In the genomic region with DNA sequence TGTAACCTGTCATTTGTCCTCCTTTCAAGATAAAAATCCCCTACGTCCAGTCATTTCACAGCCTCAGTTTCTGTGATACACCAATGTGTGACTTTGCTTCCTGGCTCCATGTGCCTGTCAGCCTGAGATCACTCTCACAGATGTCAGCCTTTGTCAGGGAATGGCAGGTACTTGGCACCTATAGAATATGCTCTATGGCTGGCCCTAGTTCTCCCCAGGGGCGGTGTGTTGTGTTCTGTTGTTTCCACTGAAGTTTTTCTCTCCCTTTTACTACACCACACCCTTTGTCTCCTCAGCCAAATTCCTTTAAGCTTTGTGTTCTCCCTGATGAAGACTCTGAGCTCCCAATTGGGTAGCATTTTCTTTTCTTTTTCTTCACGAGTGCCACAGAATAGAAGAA, we compare ENCODE assay signal across 2 cellular contexts.
TF ChIP-seq lines count a peak whose summit lies in the region.

No MANE protein-coding gene starts in this region.

TF ChIP-seq in GM23338, 12 proteins besides CTCF, POLR2A, EP300 and RAD21 (continues in another document):
- TF ChIP-seq ZNF462 (CRISPR knock-in tag; IDR thresholded peaks at IDR 0.05) = no peak
- no peak for TF ChIP-seq EZH2phosphoT487 (IDR thresholded peaks at IDR 0.05; ENCODE audit: unreplicated experiment)
- no peak for TF ChIP-seq POLR2AphosphoS5 (IDR thresholded peaks at IDR 0.05; ENCODE audit: low read depth)
- no peak for TF ChIP-seq ETS1 (IDR thresholded peaks at IDR 0.05)
- TF ChIP-seq STAT1 (IDR thresholded peaks at IDR 0.05; ENCODE audit: unreplicated experiment) = no peak
- TF ChIP-seq ZNF114 (CRISPR knock-in tag; IDR thresholded peaks at IDR 0.05) = no peak
- no peak for TF ChIP-seq EZH2 (IDR thresholded peaks at IDR 0.05; ENCODE audit: low read depth, unreplicated experiment)
- TF ChIP-seq, protein P1, sequence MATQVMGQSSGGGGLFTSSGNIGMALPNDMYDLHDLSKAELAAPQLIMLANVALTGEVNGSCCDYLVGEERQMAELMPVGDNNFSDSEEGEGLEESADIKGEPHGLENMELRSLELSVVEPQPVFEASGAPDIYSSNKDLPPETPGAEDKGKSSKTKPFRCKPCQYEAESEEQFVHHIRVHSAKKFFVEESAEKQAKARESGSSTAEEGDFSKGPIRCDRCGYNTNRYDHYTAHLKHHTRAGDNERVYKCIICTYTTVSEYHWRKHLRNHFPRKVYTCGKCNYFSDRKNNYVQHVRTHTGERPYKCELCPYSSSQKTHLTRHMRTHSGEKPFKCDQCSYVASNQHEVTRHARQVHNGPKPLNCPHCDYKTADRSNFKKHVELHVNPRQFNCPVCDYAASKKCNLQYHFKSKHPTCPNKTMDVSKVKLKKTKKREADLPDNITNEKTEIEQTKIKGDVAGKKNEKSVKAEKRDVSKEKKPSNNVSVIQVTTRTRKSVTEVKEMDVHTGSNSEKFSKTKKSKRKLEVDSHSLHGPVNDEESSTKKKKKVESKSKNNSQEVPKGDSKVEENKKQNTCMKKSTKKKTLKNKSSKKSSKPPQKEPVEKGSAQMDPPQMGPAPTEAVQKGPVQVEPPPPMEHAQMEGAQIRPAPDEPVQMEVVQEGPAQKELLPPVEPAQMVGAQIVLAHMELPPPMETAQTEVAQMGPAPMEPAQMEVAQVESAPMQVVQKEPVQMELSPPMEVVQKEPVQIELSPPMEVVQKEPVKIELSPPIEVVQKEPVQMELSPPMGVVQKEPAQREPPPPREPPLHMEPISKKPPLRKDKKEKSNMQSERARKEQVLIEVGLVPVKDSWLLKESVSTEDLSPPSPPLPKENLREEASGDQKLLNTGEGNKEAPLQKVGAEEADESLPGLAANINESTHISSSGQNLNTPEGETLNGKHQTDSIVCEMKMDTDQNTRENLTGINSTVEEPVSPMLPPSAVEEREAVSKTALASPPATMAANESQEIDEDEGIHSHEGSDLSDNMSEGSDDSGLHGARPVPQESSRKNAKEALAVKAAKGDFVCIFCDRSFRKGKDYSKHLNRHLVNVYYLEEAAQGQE (IDR thresholded peaks at IDR 0.05; ENCODE audit: unreplicated experiment) = no peak
- TF ChIP-seq JUNB (IDR thresholded peaks at IDR 0.05; ENCODE audit: unreplicated experiment) = no peak
- TF ChIP-seq ZNF331 (CRISPR knock-in tag; IDR thresholded peaks at IDR 0.05; ENCODE audit: low read depth) = no peak

TF ChIP-seq in GM12878, 131 proteins besides CTCF, POLR2A, EP300 and RAD21:
- TF ChIP-seq CBFB (IDR thresholded peaks at IDR 0.05; ENCODE audit: low read depth) = no peak
- TF ChIP-seq JUNB (IDR thresholded peaks at IDR 0.05) = peak; percentile 14; the same call in 1 of the 2 replicates
